In genomic region chr11:44110231-44110679, GRCh38 we compare ENCODE assay signal across 8 cellular contexts. TPM values are rescaled to one million over a fixed set of nuclear protein-coding genes. Genes with fewer than 3 reads are reported as not detected.
DNase-seq lines count a peak whose midpoint lies in the region; ATAC-seq and TF ChIP-seq lines count a peak whose summit lies in the region.

No MANE protein-coding gene starts in this region.

- H3K36me3 Mint-ChIP-seq in Caco-2 (ENCODE audit: insufficient read depth, unreplicated experiment), result peaks cover 42% of the 10 kb centered on the region

- no peak overlapping the region for H3K4me3 Mint-ChIP-seq in Caco-2 (ENCODE audit: unreplicated experiment)

- TF ChIP-seq CTCF in Caco-2 (IDR thresholded peaks at IDR 0.05; ENCODE audit: insufficient read depth in 1 of 2, low read depth in 1 of 2, low read length in 1 of 2, severe bottlenecking in 1 of 2, unreplicated experiment in 1 of 2) (peak; percentile 72 to 89), epithelial cell of proximal tubule (conservative IDR thresholded peaks at IDR 0.05; ENCODE audit: low read depth, low read length) (peak; percentile 86), neutrophil (IDR thresholded peaks at IDR 0.05) (peak; percentile 27), upper lobe of right lung (IDR thresholded peaks at IDR 0.05) (peak; percentile 75)

- no peak overlapping the region for H3K27ac Mint-ChIP-seq in Caco-2 (ENCODE audit: unreplicated experiment)

- intact Hi-C loops in Caco-2 (cut with micrococcal nuclease; ENCODE audit: unreplicated experiment), result loop anchor here (1.0 kb wide), 2 partner anchors 16 to 428 kb away; no protein-coding TSS in a partner anchor
- intact Hi-C loops in upper lobe of right lung (cut with DNase I), result no loop called here

- H3K9me3 ChIP-seq in Caco-2 (no peaks in the 10 kb centered on the region), neutrophil (no peaks in the 10 kb centered on the region), upper lobe of right lung (no peaks in the 10 kb centered on the region)

- H3K27me3 ChIP-seq in Caco-2 (replicated peaks; ENCODE audit: control insufficient read depth, insufficient read depth, low read length), result no peaks in the 10 kb centered on the region
- H3K27me3 ChIP-seq in neutrophil, result no peaks in the 10 kb centered on the region
- H3K27me3 ChIP-seq in upper lobe of right lung, result no peaks in the 10 kb centered on the region

- H3K27ac ChIP-seq in neutrophil, result no peak overlapping the region
- no peak overlapping the region for H3K27ac ChIP-seq in upper lobe of right lung

- H3K4me1 ChIP-seq in Caco-2 (no peaks in the 10 kb centered on the region), neutrophil (ENCODE audit: control insufficient read depth in 1 of 2, insufficient read depth in 1 of 2, low read depth in 1 of 2, low read length in 1 of 2) (peaks cover 4 to 21% of the 10 kb centered on the region in 2 experiments), upper lobe of right lung (peaks cover 5% of the 10 kb centered on the region)

- no peaks in the 10 kb centered on the region for H3K27me3 Mint-ChIP-seq in Caco-2 (ENCODE audit: insufficient read depth, unreplicated experiment)

- H3K4me3 ChIP-seq in Caco-2 (ENCODE audit: low read depth, low read length) (no peak overlapping the region), epithelial cell of proximal tubule (ENCODE audit: low read depth, low read length) (no peak overlapping the region), neutrophil (ENCODE audit: low read depth in 1 of 2, low read length in 1 of 2) (no peak overlapping the region), upper lobe of right lung (no peak overlapping the region)

- ATAC-seq in GM19372 (IDR thresholded peaks at IDR 0.05; ENCODE audit: low read depth, unreplicated experiment) (peak; percentile 97), HG03432 (IDR thresholded peaks at IDR 0.05; ENCODE audit: unreplicated experiment) (peak; percentile 98), upper lobe of right lung (peak; percentile 91)

- CTCF ChIA-PET in Caco-2 (lab: Charles Lee), result interaction anchor here (0.5 to 1.6 kb wide), 9 partner anchors 9 to 435 kb away, joined by 3 to 9 read pairs (median 4); no protein-coding TSS in a partner anchor

- peak; percentile 59 to 71 for DNase-seq in Caco-2
- DNase-seq in NCI-H82 treated with DMSO at 0.1 percent for 48 hours (lab: John Stamatoyannopoulos, UW; ENCODE audit: unreplicated experiment), result peak; percentile 5
- DNase-seq in activated CD8-positive, alpha-beta memory T cell treated with anti-CD3 and anti-CD28 coated beads for 48 hours (ENCODE audit: low read depth in 2 of 3, low spot score in 2 of 3), result peak in 2 of 3 experiments; percentile 13 to 42
- DNase-seq in epithelial cell of proximal tubule (ENCODE audit: low read depth), result no peak
- DNase-seq in upper lobe of right lung, result no peak

- no peaks in the 10 kb centered on the region for H3K4me1 Mint-ChIP-seq in Caco-2 (ENCODE audit: low read depth, unreplicated experiment)

- POLR2A ChIA-PET in Caco-2 (lab: Charles Lee), result no interaction called here

- no peaks in the 10 kb centered on the region for H3K9me3 Mint-ChIP-seq in Caco-2 (ENCODE audit: unreplicated experiment)

- BruUV-seq in Caco-2 (replicated peaks; lab: Mats Ljungman, UMichigan), result no TSS peak

- H3K36me3 ChIP-seq in Caco-2 (ENCODE audit: control insufficient read depth, insufficient read depth, low read length) (0 out of 2 replicates have a peak, but pooled peaks cover 1% of the 10 kb centered on the region), neutrophil (peaks cover 13% of the 10 kb centered on the region), upper lobe of right lung (peaks cover 45% of the 10 kb centered on the region)

RNA-seq across cellular contexts. Expression of gene EXT2, which starts 14.8 kb away (rescaled TPM):
- total RNA-seq in Caco-2 (2022) (71.5 and 83.3 TPM in 2 replicates), epithelial cell of proximal tubule (124 and 140 TPM in 2 replicates), upper lobe of right lung (61.2 TPM)

RNA-seq across cellular contexts. Expression of gene ACCS, which starts 44.2 kb away (rescaled TPM):
- total RNA-seq in Caco-2 (2022) (19.5 and 24.7 TPM in 2 replicates), epithelial cell of proximal tubule (3.8 and 5.1 TPM in 2 replicates), upper lobe of right lung (32.2 TPM)

Comparison
In these comparisons a context has a peak if more than half of its experiments do, and no peak if none do; other contexts are left out.
1. DNase-seq: peak in Caco-2 (2 of 2), NCI-H82 treated with DMSO at 0.1 percent for 48 hours (single experiment) and activated CD8-positive, alpha-beta memory T cell treated with anti-CD3 and anti-CD28 coated beads for 48 hours (2 of 3); none in epithelial cell of proximal tubule (single experiment) and upper lobe of right lung (single experiment).
2. CTCF ChIP-seq: peak in every context shown above with its lines; median percentile 86 in epithelial cell of proximal tubule; 80 in Caco-2; 75 in upper lobe of right lung; 27 in neutrophil.
3. Peak in every context shown above with its lines, with median percentiles within 50 percentile points of each other: ATAC-seq.